7 cellular contexts compared by ENCODE assay signal in the genomic region with DNA sequence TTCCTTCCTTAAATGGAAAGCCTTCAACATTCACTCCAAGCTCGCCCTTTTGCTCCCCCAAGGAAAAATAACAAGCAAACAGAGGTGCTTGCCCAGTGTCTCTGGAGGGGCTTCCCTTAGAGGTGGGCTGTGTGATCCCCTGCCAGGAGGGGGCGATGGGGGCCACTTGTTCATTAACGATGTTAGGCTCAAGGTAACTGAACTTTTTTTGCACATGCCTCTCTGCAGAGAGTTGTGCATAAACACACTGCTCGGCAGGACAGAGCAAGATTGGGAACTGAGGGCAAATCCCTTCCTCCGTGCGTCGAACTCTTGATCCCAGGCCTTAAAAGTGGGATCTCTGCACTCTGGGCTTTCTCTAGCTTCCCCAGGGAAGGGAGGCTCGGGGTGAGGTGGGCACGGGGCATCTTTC. TPM values are rescaled to one million over a fixed set of nuclear protein-coding genes. Genes with fewer than 3 reads are reported as not detected.
DNase-seq lines count a peak whose midpoint lies in the region; FAIRE-seq and TF ChIP-seq lines count a peak whose summit lies in the region.

No MANE protein-coding gene starts in this region.

- TF ChIP-seq RAD21 in SK-N-SH (IDR thresholded peaks at IDR 0.05; ENCODE audit: low read length) = no peak

- H3K9me2 ChIP-seq in GM23248 (ENCODE audit: insufficient read depth) (no peaks in the 10 kb centered on the region), SK-N-SH (no peaks in the 10 kb centered on the region)

- H3K4me2 ChIP-seq in GM23248 (ENCODE audit: unreplicated experiment) = peak overlapping the region; percentile 74
- H3K4me2 ChIP-seq in SK-N-SH = peak overlapping the region; percentile 81
- peak overlapping the region; percentile 69 for H3K4me2 ChIP-seq in smooth muscle cell

- no peak overlapping the region for H2AFZ ChIP-seq in GM23248
- no peak overlapping the region for H2AFZ ChIP-seq in SK-N-SH (ENCODE audit: low read depth)
- no peak overlapping the region for H2AFZ ChIP-seq in smooth muscle cell (ENCODE audit: low read depth)

- H3K36me3 ChIP-seq in GM23248 (ENCODE audit: low read depth) (no peaks in the 10 kb centered on the region), SK-N-SH (replicated peaks in 1 of 2; ENCODE audit: control insufficient read depth in 1 of 2, insufficient read depth in 2 of 2, low read length in 1 of 2) (no peaks in the 10 kb centered on the region), smooth muscle cell (ENCODE audit: low read depth) (no peaks in the 10 kb centered on the region)

- TF ChIP-seq POLR2A in H54 (IDR thresholded peaks at IDR 0.05; ENCODE audit: low read depth, low read length) = no peak

- in situ Hi-C loops in GM23248 (cut with MboI) = loop anchor here (10.0 kb wide), 1 partner anchor 196 kb away; no protein-coding TSS in a partner anchor

- peak; percentile 50 for DNase-seq in GM23248
- DNase-seq in SK-N-SH = no peak
- no peak for DNase-seq in fibroblast of the aortic adventitia (ENCODE audit: low read depth)
- no peak for DNase-seq in smooth muscle cell (lab: John Stamatoyannopoulos, UW; ENCODE audit: unreplicated experiment)
- DNase-seq in cerebellum (ENCODE audit: low spot score) = no peak
- no peak for DNase-seq in H54 (ENCODE audit: insufficient read length, low spot score)
- DNase-seq in NCI-H146 (lab: John Stamatoyannopoulos, UW) = no peak

- 6 to 13% methylated on average over 8 to 9 of the region's 9 CpGs for WGBS in GM23248 (ENCODE audit: low coverage in 1 of 2, low lambda C conversion rate in 2 of 2, missing lambda C conversion rate in 2 of 2), 2 experiments
- 34% methylated on average over 5 of the region's 9 CpGs for WGBS in SK-N-SH (ENCODE audit: low lambda C conversion rate)
- WGBS in smooth muscle cell (ENCODE audit: low lambda C conversion rate) = 28% methylated on average over 9 of the region's 9 CpGs

- TF ChIP-seq EP300 in SK-N-SH (IDR thresholded peaks at IDR 0.05; ENCODE audit: borderline replicate concordance in 1 of 2, low read depth in 1 of 2, low read length in 1 of 2) = no peak

- H3F3A ChIP-seq in GM23248 (ENCODE audit: insufficient read depth) = peaks cover 78% of the 10 kb centered on the region
- peaks cover 64% of the 10 kb centered on the region for H3F3A ChIP-seq in SK-N-SH (replicated peaks; ENCODE audit: insufficient read depth)
- peaks cover 13% of the 10 kb centered on the region for H3F3A ChIP-seq in smooth muscle cell (ENCODE audit: low read depth)

- H3K27me3 ChIP-seq in GM23248 (replicated peaks; ENCODE audit: insufficient read depth) (no peaks in the 10 kb centered on the region), SK-N-SH (ENCODE audit: insufficient read depth) (no peaks in the 10 kb centered on the region), smooth muscle cell (ENCODE audit: low read depth) (no peaks in the 10 kb centered on the region)

- POLR2A ChIA-PET in SK-N-SH (lab: Yijun Ruan, JAX) = no interaction called here

- no peaks in the 10 kb centered on the region for H3K79me2 ChIP-seq in GM23248 (ENCODE audit: insufficient read depth)
- H3K79me2 ChIP-seq in SK-N-SH (ENCODE audit: insufficient read depth) = peaks cover 16% of the 10 kb centered on the region
- H3K79me2 ChIP-seq in smooth muscle cell (ENCODE audit: low read depth) = no peaks in the 10 kb centered on the region

- CTCF ChIA-PET in SK-N-SH (lab: Yijun Ruan, JAX) = interaction anchor here (0.6 to 7.9 kb wide), 13 partner anchors 9 to 208 kb away, joined by 3 to 83 read pairs (median 4); no protein-coding TSS in a partner anchor

- TF ChIP-seq CTCF in SK-N-SH (IDR thresholded peaks at IDR 0.05) = peak; percentile 44
- TF ChIP-seq CTCF in fibroblast of the aortic adventitia (IDR thresholded peaks at IDR 0.05; ENCODE audit: insufficient read depth, low read length) = peak; percentile 6
- TF ChIP-seq CTCF in smooth muscle cell (IDR thresholded peaks at IDR 0.05; ENCODE audit: borderline replicate concordance, insufficient read depth, poor library complexity, severe bottlenecking) = peak; percentile 33

- peak overlapping the region; percentile 43 for H3K4me3 ChIP-seq in GM23248
- H3K4me3 ChIP-seq in SK-N-SH (ENCODE audit: low read depth in 2 of 2, low read length in 1 of 2) = peak overlapping the region in 1 of 2 experiments; percentile 25; a peak in 1 of 4 replicates
- peak overlapping the region; percentile 13 for H3K4me3 ChIP-seq in fibroblast of the aortic adventitia (ENCODE audit: low read depth, low read length)
- H3K4me3 ChIP-seq in smooth muscle cell = no peak overlapping the region

- H4K20me1 ChIP-seq in GM23248 (ENCODE audit: insufficient read depth) = no peaks in the 10 kb centered on the region
- H4K20me1 ChIP-seq in SK-N-SH (ENCODE audit: insufficient read depth) = no peaks in the 10 kb centered on the region
- H4K20me1 ChIP-seq in smooth muscle cell (ENCODE audit: low read depth) = no peaks in the 10 kb centered on the region

- FAIRE-seq in H54 (lab: Jason Lieb, UNC) = no peak

- H3K9me3 ChIP-seq in GM23248 (ENCODE audit: low read depth) (no peaks in the 10 kb centered on the region), SK-N-SH (no peaks in the 10 kb centered on the region), smooth muscle cell (replicated peaks; ENCODE audit: low read depth) (no peaks in the 10 kb centered on the region)

- H3K9ac ChIP-seq in GM23248 = peak overlapping the region; percentile 83
- H3K9ac ChIP-seq in SK-N-SH = peak overlapping the region; percentile 73; the same call in 1 of the 2 replicates
- peak overlapping the region; percentile 37 for H3K9ac ChIP-seq in smooth muscle cell (ENCODE audit: low read depth)

- peak overlapping the region; percentile 99 for H3K27ac ChIP-seq in GM23248
- peak overlapping the region; percentile 92 to 100 for H3K27ac ChIP-seq in SK-N-SH (ENCODE audit: low read depth in 2 of 2, low read length in 1 of 2)
- H3K27ac ChIP-seq in smooth muscle cell (ENCODE audit: low read depth) = peak overlapping the region; percentile 98

- H3K4me1 ChIP-seq in GM23248 (ENCODE audit: insufficient read depth) (peaks cover 71% of the 10 kb centered on the region), SK-N-SH (ENCODE audit: control insufficient read depth in 1 of 2, insufficient read depth in 2 of 2, low read depth in 1 of 2, low read length in 1 of 2) (peaks cover 43 to 57% of the 10 kb centered on the region in 2 experiments), smooth muscle cell (ENCODE audit: low read depth) (peaks cover 36% of the 10 kb centered on the region)

TF ChIP-seq in SK-N-SH, 30 proteins besides CTCF, POLR2A, EP300 and RAD21:
- no peak for TF ChIP-seq MEF2A (IDR thresholded peaks at IDR 0.05; ENCODE audit: borderline replicate concordance, low read depth)
- TF ChIP-seq RCOR1 (IDR thresholded peaks at IDR 0.05; ENCODE audit: low read length) = no peak
- TF ChIP-seq FOXM1 (IDR thresholded peaks at IDR 0.05; ENCODE audit: low read depth) = no peak
- no peak for TF ChIP-seq TCF12 (IDR thresholded peaks at IDR 0.05)
- TF ChIP-seq TEAD4 (IDR thresholded peaks at IDR 0.05; ENCODE audit: borderline replicate concordance, insufficient read depth) = no peak

RNA-seq across cellular contexts. Expression of gene NAGLU, which starts 15.5 kb away (rescaled TPM):
- 68.1 and 83.1 TPM in 2 replicates for total RNA-seq in GM23248 (2014; rRNA removed; shearing (Covaris generic))
- polyA plus RNA-seq in GM23248 (2016; fragmentation: Nextera tagmentation; extraction: Ambion mirVana) (36.8 and 39.4 TPM in 2 replicates), SK-N-SH (2012; rRNA removed) (25.0 and 33.9 TPM in 2 replicates), smooth muscle cell (39.9 and 51.6 TPM in 2 replicates)
- polyA plus RNA-seq in SK-N-SH (2012; cell fraction: cytosol; rRNA removed) = 11.8 and 23.1 TPM in 2 replicates
- polyA plus RNA-seq in SK-N-SH (2012; cell fraction: nucleus; rRNA removed) = 87.3 and 99.7 TPM in 2 replicates
- total RNA-seq in fibroblast of the aortic adventitia (ENCODE audit: low replicate concordance) (28.9 and 41.8 TPM in 2 replicates), smooth muscle cell (23.0 and 27.2 TPM in 2 replicates), cerebellum (8.8 TPM)

RNA-seq across cellular contexts. Expression of gene HSD17B1, which starts 32.2 kb away (rescaled TPM):
- 0.76 and 2.3 TPM in 2 replicates for total RNA-seq in GM23248 (2014; rRNA removed; shearing (Covaris generic))
- polyA plus RNA-seq in GM23248 (2016; fragmentation: Nextera tagmentation; extraction: Ambion mirVana) = 2.6 and 3.0 TPM in 2 replicates
- polyA plus RNA-seq in SK-N-SH (2012; rRNA removed) = 1.2 and 1.3 TPM in 2 replicates
- 0.49 and 0.83 TPM in 2 replicates for polyA plus RNA-seq in SK-N-SH (2012; cell fraction: cytosol; rRNA removed)
- 2.2 and 3.7 TPM in 2 replicates for polyA plus RNA-seq in SK-N-SH (2012; cell fraction: nucleus; rRNA removed)
- total RNA-seq in fibroblast of the aortic adventitia (ENCODE audit: low replicate concordance) = 0.99 and 4.7 TPM in 2 replicates
- total RNA-seq in smooth muscle cell = 0.40 TPM in 1 of 2 replicates, not detected in the other
- 3.3 and 3.5 TPM in 2 replicates for polyA plus RNA-seq in smooth muscle cell
- 1.8 TPM for total RNA-seq in cerebellum

RNA-seq across cellular contexts. Expression of gene COASY, which starts 41.4 kb away (rescaled TPM):
- total RNA-seq in GM23248 (2014; rRNA removed; shearing (Covaris generic)) = 19.2 and 22.7 TPM in 2 replicates
- polyA plus RNA-seq in GM23248 (2016; fragmentation: Nextera tagmentation; extraction: Ambion mirVana) = 50.1 and 56.9 TPM in 2 replicates
- 56.6 and 69.4 TPM in 2 replicates for polyA plus RNA-seq in SK-N-SH (2012; rRNA removed)
- polyA plus RNA-seq in SK-N-SH (2012; cell fraction: cytosol; rRNA removed) = 32.0 and 48.4 TPM in 2 replicates
- 145 and 151 TPM in 2 replicates for polyA plus RNA-seq in SK-N-SH (2012; cell fraction: nucleus; rRNA removed)
- 11.0 and 19.1 TPM in 2 replicates for total RNA-seq in fibroblast of the aortic adventitia (ENCODE audit: low replicate concordance)
- 16.0 and 23.2 TPM in 2 replicates for total RNA-seq in smooth muscle cell
- 65.0 and 68.2 TPM in 2 replicates for polyA plus RNA-seq in smooth muscle cell
- total RNA-seq in cerebellum = 5.6 TPM

RNA-seq across cellular contexts. Expression of gene MLX, which starts 46.4 kb away (rescaled TPM):
- total RNA-seq in GM23248 (2014; rRNA removed; shearing (Covaris generic)) = 29.3 and 30.8 TPM in 2 replicates
- 37.0 and 39.3 TPM in 2 replicates for polyA plus RNA-seq in GM23248 (2016; fragmentation: Nextera tagmentation; extraction: Ambion mirVana)
- 44.5 and 66.4 TPM in 2 replicates for polyA plus RNA-seq in SK-N-SH (2012; rRNA removed)
- 33.1 and 41.8 TPM in 2 replicates for polyA plus RNA-seq in SK-N-SH (2012; cell fraction: cytosol; rRNA removed)
- polyA plus RNA-seq in SK-N-SH (2012; cell fraction: nucleus; rRNA removed) = 154 and 172 TPM in 2 replicates
- total RNA-seq in fibroblast of the aortic adventitia (ENCODE audit: low replicate concordance) = 10.5 and 41.8 TPM in 2 replicates
- total RNA-seq in smooth muscle cell = 21.6 and 30.1 TPM in 2 replicates
- 21.1 and 26.4 TPM in 2 replicates for polyA plus RNA-seq in smooth muscle cell
- total RNA-seq in cerebellum = 21.6 TPM

RNA-seq across cellular contexts. Expression of gene PSMC3IP, which starts 57.0 kb away (rescaled TPM):
- total RNA-seq in GM23248 (2014; rRNA removed; shearing (Covaris generic)) = 8.2 and 8.9 TPM in 2 replicates
- polyA plus RNA-seq in GM23248 (2016; fragmentation: Nextera tagmentation; extraction: Ambion mirVana) (11.1 and 12.0 TPM in 2 replicates), SK-N-SH (2012; rRNA removed) (14.2 and 17.3 TPM in 2 replicates), smooth muscle cell (7.7 and 10.0 TPM in 2 replicates)
- 15.8 and 20.1 TPM in 2 replicates for polyA plus RNA-seq in SK-N-SH (2012; cell fraction: cytosol; rRNA removed)
- 23.6 and 31.7 TPM in 2 replicates for polyA plus RNA-seq in SK-N-SH (2012; cell fraction: nucleus; rRNA removed)
- total RNA-seq in fibroblast of the aortic adventitia (ENCODE audit: low replicate concordance) (0.49 and 18.3 TPM in 2 replicates), smooth muscle cell (5.2 and 5.3 TPM in 2 replicates), cerebellum (6.2 TPM)
